In genomic region chr19:12784394-12784870, GRCh38 we compare ENCODE assay signal across 12 cellular contexts. TPM values are rescaled to one million over a fixed set of nuclear protein-coding genes. Genes with fewer than 3 reads are reported as not detected.
DNase-seq lines count a peak whose midpoint lies in the region; ATAC-seq and TF ChIP-seq lines count a peak whose summit lies in the region.
"Had no signal": no experiment of that assay in that cellular context is flagged by ENCODE, and none has a peak within 500 bp of the region (broad histone marks: within the 10 kb centered on the region; RNA-seq: fewer than 3 reads in every experiment).

No MANE protein-coding gene starts in this region.

- CTCF ChIA-PET in MCF 10A (lab: Yijun Ruan, JAX) = no interaction called here
- CTCF ChIA-PET in activated CD8-positive, alpha-beta T cell treated with anti-CD3 and anti-CD28 coated beads for 36 hours (lab: Charles Lee) = interaction anchor here (9.2 kb wide), 1 partner anchor 12 kb away, joined by 326 read pairs; the partner anchor contains the start of genes JUNB, PRDX2 and THSD8

- peaks cover 13% of the 10 kb centered on the region for H3K4me1 Mint-ChIP-seq in MCF 10A (ENCODE audit: insufficient read depth, unreplicated experiment)
- H3K4me1 Mint-ChIP-seq in activated CD8-positive, alpha-beta T cell treated with anti-CD3 and anti-CD28 coated beads for 36 hours (ENCODE audit: low read depth) = peaks cover 34% of the 10 kb centered on the region
- peaks cover 15% of the 10 kb centered on the region for H3K4me1 Mint-ChIP-seq in glutamatergic neuron (ENCODE audit: low read depth, unreplicated experiment)

- ATAC-seq in activated CD8-positive, alpha-beta T cell treated with anti-CD3 and anti-CD28 coated beads for 36 hours = peak; percentile 1
- no peak for ATAC-seq in left lung

- peaks cover 14 to 44% of the 10 kb centered on the region in 2 donors for H3K4me1 ChIP-seq in breast epithelium
- H3K4me1 ChIP-seq in left lung = peaks cover 61 to 97% of the 10 kb centered on the region in 2 donors
- peaks cover 5 to 79% (median 73%) of the 10 kb centered on the region in 4 donors for H3K4me1 ChIP-seq in tibial artery
- peaks cover 19% of the 10 kb centered on the region for H3K4me1 ChIP-seq in MM.1S (ENCODE audit: low read length)

- H3K36me3 Mint-ChIP-seq in MCF 10A (ENCODE audit: insufficient read depth, unreplicated experiment) (no peaks in the 10 kb centered on the region), glutamatergic neuron (ENCODE audit: unreplicated experiment) (no peaks in the 10 kb centered on the region)
- H3K36me3 Mint-ChIP-seq in activated CD8-positive, alpha-beta T cell treated with anti-CD3 and anti-CD28 coated beads for 36 hours (ENCODE audit: low read depth) = no peaks in the 10 kb centered on the region

- no peak for TF ChIP-seq POLR2A in breast epithelium (IDR thresholded peaks at IDR 0.05)

- H3K36me3 ChIP-seq in breast epithelium = no peaks in the 10 kb centered on the region
- no peaks in the 10 kb centered on the region for H3K36me3 ChIP-seq in left lung
- no peaks in the 10 kb centered on the region for H3K36me3 ChIP-seq in tibial artery
- no peaks in the 10 kb centered on the region for H3K36me3 ChIP-seq in MM.1S (replicated peaks; ENCODE audit: insufficient read depth, low read length)

- H3K4me3 Mint-ChIP-seq in MCF 10A (ENCODE audit: unreplicated experiment) (no peak overlapping the region), glutamatergic neuron (ENCODE audit: unreplicated experiment) (no peak overlapping the region)
- H3K4me3 Mint-ChIP-seq in activated CD8-positive, alpha-beta T cell treated with anti-CD3 and anti-CD28 coated beads for 36 hours = no peak overlapping the region
- H3K4me3 Mint-ChIP-seq: T-helper 1 cell treated with Interleukin-12 subunit alpha and Interleukin-12 subunit beta and Interleukin-4 antibody, amounts not matched to agents 30 μg/mL and 1 μg/mL, for 36 hours had no signal

- no peaks in the 10 kb centered on the region for H3K9me2 ChIP-seq in MM.1S (replicated peaks; ENCODE audit: insufficient read depth, low read length)

- no peak overlapping the region for H2AFZ ChIP-seq in MM.1S (ENCODE audit: low read length)

- H4K20me1 ChIP-seq in MM.1S (ENCODE audit: insufficient read depth, low read length) = no peaks in the 10 kb centered on the region

- no peak for DNase-seq in breast epithelium (ENCODE audit: low spot score in 2 of 2)
- no peak for DNase-seq in MCF 10A (ENCODE audit: unreplicated experiment)
- no peak for DNase-seq in activated CD8-positive, alpha-beta T cell treated with anti-CD3 and anti-CD28 coated beads for 36 hours
- no peak for DNase-seq in left lung
- DNase-seq in tibial artery = no peak
- no peak for DNase-seq in glutamatergic neuron
- DNase-seq in NCI-H2029 treated with DMSO at 0.1 percent for 48 hours (lab: John Stamatoyannopoulos, UW) = no peak
- DNase-seq in MM.1S = no peak
- DNase-seq: COR-L47 had no signal

- no TSS peak for BruUV-seq in MCF 10A (replicated peaks; lab: Mats Ljungman, UMichigan)

- H3K27me3 Mint-ChIP-seq in MCF 10A (ENCODE audit: insufficient read depth, unreplicated experiment) (no peaks in the 10 kb centered on the region), glutamatergic neuron (ENCODE audit: unreplicated experiment) (peaks cover 6% of the 10 kb centered on the region)
- no peaks in the 10 kb centered on the region for H3K27me3 Mint-ChIP-seq in activated CD8-positive, alpha-beta T cell treated with anti-CD3 and anti-CD28 coated beads for 36 hours

- intact Hi-C loops in breast epithelium (cut with DNase I; ENCODE audit: low total_unique reads) (no loop called here), MCF 10A (cut with micrococcal nuclease) (no loop called here), left lung (cut with DNase I) (no loop called here), tibial artery (cut with DNase I; ENCODE audit: low total_unique reads) (no loop called here)
- intact Hi-C loops in activated CD8-positive, alpha-beta T cell treated with anti-CD3 and anti-CD28 coated beads for 36 hours (cut with micrococcal nuclease) = no loop called here

- no peak overlapping the region for H3K9ac ChIP-seq in MM.1S (ENCODE audit: low read length)

- H3K9me3 ChIP-seq in breast epithelium (no peaks in the 10 kb centered on the region), left lung (no peaks in the 10 kb centered on the region), tibial artery (no peaks in the 10 kb centered on the region), MM.1S (replicated peaks; ENCODE audit: insufficient read depth, low read length) (no peaks in the 10 kb centered on the region)

- H3K27ac Mint-ChIP-seq in MCF 10A (ENCODE audit: low read depth, unreplicated experiment) (no peak overlapping the region), glutamatergic neuron (ENCODE audit: unreplicated experiment) (no peak overlapping the region)
- H3K27ac Mint-ChIP-seq in activated CD8-positive, alpha-beta T cell treated with anti-CD3 and anti-CD28 coated beads for 36 hours = no peak overlapping the region

- no peaks in the 10 kb centered on the region for H3K9me3 Mint-ChIP-seq in MCF 10A (ENCODE audit: unreplicated experiment)
- no peaks in the 10 kb centered on the region for H3K9me3 Mint-ChIP-seq in activated CD8-positive, alpha-beta T cell treated with anti-CD3 and anti-CD28 coated beads for 36 hours
- peaks cover 2% of the 10 kb centered on the region for H3K9me3 Mint-ChIP-seq in glutamatergic neuron (ENCODE audit: unreplicated experiment)
- H3K9me3 Mint-ChIP-seq: T-helper 1 cell treated with Interleukin-12 subunit alpha and Interleukin-12 subunit beta and Interleukin-4 antibody, amounts not matched to agents 30 μg/mL and 1 μg/mL, for 36 hours had no signal

- H3K4me3 ChIP-seq in breast epithelium (peak overlapping the region in 1 of 3 donors; percentile 65), left lung (no peak overlapping the region), tibial artery (no peak overlapping the region), MM.1S (ENCODE audit: low read length) (no peak overlapping the region)

- POLR2A ChIA-PET in MCF 10A (lab: Yijun Ruan, JAX) = interaction anchor here (0.7 to 2.7 kb wide), 2 partner anchors 9 to 10 kb away, joined by 3 to 91 read pairs; partner anchors contain the start of gene JUNB
- POLR2A ChIA-PET in activated CD8-positive, alpha-beta T cell treated with anti-CD3 and anti-CD28 coated beads for 36 hours (lab: Charles Lee) = interaction anchor here (2.4 kb wide), 1 partner anchor 15 kb away, joined by 10 read pairs; no protein-coding TSS in a partner anchor

- H3K27ac ChIP-seq in breast epithelium (peak overlapping the region; percentile 98 to 100), left lung (peak overlapping the region; percentile 99 to 100), tibial artery (peak overlapping the region; percentile 98 to 99), MM.1S (ENCODE audit: low read length) (no peak overlapping the region)

- no peaks in the 10 kb centered on the region for H3K79me2 ChIP-seq in MM.1S (ENCODE audit: low read length)

- H3K27me3 ChIP-seq in breast epithelium = no peaks in the 10 kb centered on the region
- no peaks in the 10 kb centered on the region for H3K27me3 ChIP-seq in left lung
- H3K27me3 ChIP-seq in tibial artery = no peaks in the 10 kb centered on the region
- H3K27me3 ChIP-seq in MM.1S (replicated peaks; ENCODE audit: insufficient read depth, low read length) = no peaks in the 10 kb centered on the region

- no peak for TF ChIP-seq CTCF in breast epithelium (IDR thresholded peaks at IDR 0.05)
- TF ChIP-seq CTCF in MCF 10A (IDR thresholded peaks at IDR 0.05; ENCODE audit: unreplicated experiment) = no peak
- no peak for TF ChIP-seq CTCF in activated CD8-positive, alpha-beta T cell treated with anti-CD3 and anti-CD28 coated beads for 36 hours (IDR thresholded peaks at IDR 0.05)
- TF ChIP-seq CTCF in left lung (IDR thresholded peaks at IDR 0.05) = no peak
- TF ChIP-seq CTCF in tibial artery (IDR thresholded peaks at IDR 0.05) = no peak
- TF ChIP-seq CTCF in glutamatergic neuron (IDR thresholded peaks at IDR 0.05; ENCODE audit: partially characterized antibody, unreplicated experiment) = no peak
- TF ChIP-seq CTCF in MM.1S (IDR thresholded peaks at IDR 0.05; ENCODE audit: low read length) = no peak

- peaks cover 27% of the 10 kb centered on the region for H3F3A ChIP-seq in MM.1S (ENCODE audit: insufficient read depth, low read length)

- no peak overlapping the region for H3K4me2 ChIP-seq in MM.1S (ENCODE audit: low read depth, low read length)

RNA-seq across cellular contexts. Expression of gene JUNB, which starts 6.9 kb away (rescaled TPM):
- total RNA-seq in breast epithelium (100 to 1,000 TPM; 108 to 581 (median 320) TPM), MCF 10A (2022) (86.4 and 125 TPM in 2 replicates), left lung (100 to 1,000 TPM; 131 to 135 TPM), glutamatergic neuron (ENCODE audit: unreplicated experiment) (24.9 TPM)
- total RNA-seq in activated CD8-positive, alpha-beta T cell treated with anti-CD3 and anti-CD28 coated beads for 36 hours = 100 to 1,000 TPM; 292 to 299 TPM

RNA-seq across cellular contexts. Expression of gene HOOK2, which starts 9.1 kb away (rescaled TPM):
- total RNA-seq in breast epithelium = 100 to 1,000 TPM in 1 of 3 donors, 10 to 100 TPM in 2; 45.8 to 101 (median 98.6) TPM
- 31.6 and 32.8 TPM in 2 replicates for total RNA-seq in MCF 10A (2022)
- total RNA-seq in activated CD8-positive, alpha-beta T cell treated with anti-CD3 and anti-CD28 coated beads for 36 hours = 10 to 100 TPM; 17.3 to 18.4 TPM
- total RNA-seq in left lung = 10 to 100 TPM; 57.7 to 57.9 TPM
- 40.1 TPM for total RNA-seq in glutamatergic neuron (ENCODE audit: unreplicated experiment)

RNA-seq across cellular contexts. Expression of gene PRDX2, which starts 17.2 kb away (rescaled TPM):
- total RNA-seq in breast epithelium (100 to 1,000 TPM; 150 to 199 (median 199) TPM), MCF 10A (2022) (224 and 295 TPM in 2 replicates), left lung (100 to 1,000 TPM; 186 to 217 TPM), glutamatergic neuron (ENCODE audit: unreplicated experiment) (671 TPM)
- total RNA-seq in activated CD8-positive, alpha-beta T cell treated with anti-CD3 and anti-CD28 coated beads for 36 hours = 100 to 1,000 TPM; 251 to 262 TPM

RNA-seq across cellular contexts. Expression of gene THSD8, which starts 17.4 kb away (rescaled TPM):
- not detected for total RNA-seq in breast epithelium
- total RNA-seq in MCF 10A (2022) = 6.9 and 14.5 TPM in 2 replicates
- 10 to 100 TPM; 31.1 to 36.2 TPM for total RNA-seq in activated CD8-positive, alpha-beta T cell treated with anti-CD3 and anti-CD28 coated beads for 36 hours
- 1 to 10 TPM; 6.6 to 9.0 TPM for total RNA-seq in left lung
- 14.4 TPM for total RNA-seq in glutamatergic neuron (ENCODE audit: unreplicated experiment)
- total RNA-seq: bronchial epithelial cell, mononuclear cell had no signal

RNA-seq across cellular contexts. Expression of gene RNASEH2A, which starts 22.0 kb away (rescaled TPM):
- total RNA-seq in breast epithelium (1 to 10 TPM; 5.2 to 8.8 (median 8.5) TPM), MCF 10A (2022) (11.2 and 16.7 TPM in 2 replicates), left lung (10 to 100 TPM; 10.9 to 16.6 TPM), glutamatergic neuron (ENCODE audit: unreplicated experiment) (16.7 TPM)
- 10 to 100 TPM; 40.3 to 44.1 TPM for total RNA-seq in activated CD8-positive, alpha-beta T cell treated with anti-CD3 and anti-CD28 coated beads for 36 hours
